ENCODE assay signal across 8 cellular contexts in genomic region chr1:11907275-11908138, GRCh38. TPM values are rescaled to one million over a fixed set of nuclear protein-coding genes. Genes with fewer than 3 reads are reported as not detected.
DNase-seq lines count a peak whose midpoint lies in the region; ATAC-seq and TF ChIP-seq lines count a peak whose summit lies in the region.

No MANE protein-coding gene starts in this region.

- peaks cover 20% of the 10 kb centered on the region for H3K27me3 Mint-ChIP-seq in activated T-cell treated with anti-CD3 and anti-CD28 coated beads, Interleukin-2, amount 50 U/mL, for 72 hours (ENCODE audit: low read depth)

- H3K36me3 ChIP-seq in KOPT-K1 (ENCODE audit: insufficient read depth, low read length) (no peaks in the 10 kb centered on the region), Panc1 (ENCODE audit: control insufficient read depth, insufficient read depth, low read length) (no peaks in the 10 kb centered on the region), esophagus muscularis mucosa (no peaks in the 10 kb centered on the region), muscle layer of duodenum (ENCODE audit: control insufficient read depth in 1 of 2, insufficient read depth in 2 of 2, low read length in 2 of 2) (peaks cover 0 to 3% of the 10 kb centered on the region in 2 donors)

- no peaks in the 10 kb centered on the region for H3K9me3 Mint-ChIP-seq in activated T-cell treated with anti-CD3 and anti-CD28 coated beads, Interleukin-2, amount 50 U/mL, for 72 hours

- H3K27ac Mint-ChIP-seq in activated T-cell treated with anti-CD3 and anti-CD28 coated beads, Interleukin-2, amount 50 U/mL, for 72 hours, result peak overlapping the region; percentile 100

- H3K9me3 ChIP-seq in KOPT-K1 (ENCODE audit: insufficient read depth, low read length, poor library complexity, severe bottlenecking), result no peaks in the 10 kb centered on the region
- no peaks in the 10 kb centered on the region for H3K9me3 ChIP-seq in Panc1 (ENCODE audit: control insufficient read depth, insufficient read depth, low read depth, low read length)
- H3K9me3 ChIP-seq in esophagus muscularis mucosa, result no peaks in the 10 kb centered on the region
- no peaks in the 10 kb centered on the region for H3K9me3 ChIP-seq in muscle layer of duodenum (ENCODE audit: control insufficient read depth in 1 of 2, low read length in 2 of 2)

- peak overlapping the region; percentile 83 to 91 for H3K4me3 Mint-ChIP-seq in activated T-cell treated with anti-CD3 and anti-CD28 coated beads, Interleukin-2, amount 50 U/mL, for 72 hours

- H3K27ac ChIP-seq in KOPT-K1 (ENCODE audit: low read depth, low read length, poor library complexity, severe bottlenecking), result peak overlapping the region; percentile 91
- H3K27ac ChIP-seq in Panc1 (ENCODE audit: low read length), result peak overlapping the region; percentile 99
- H3K27ac ChIP-seq in esophagus muscularis mucosa (replicated peaks in 1 of 4), result peak overlapping the region; percentile 95 to 99 (median 98)
- peak overlapping the region; percentile 99 for H3K27ac ChIP-seq in muscle layer of duodenum (ENCODE audit: low read length)

- peak; percentile 99 for DNase-seq in DMS153 treated with DMSO at 0.1 percent for 48 hours (lab: John Stamatoyannopoulos, UW; ENCODE audit: unreplicated experiment)
- peak; percentile 92 for DNase-seq in Panc1 (ENCODE audit: low read depth, low spot score)
- peak; percentile 89 to 93 for DNase-seq in activated T-cell treated with anti-CD3 and anti-CD28 coated beads, Interleukin-2, amount 50 U/mL, for 72 hours
- DNase-seq in esophagus muscularis mucosa (ENCODE audit: extremely low spot score), result peak; percentile 98
- peak; percentile 65 to 81 for DNase-seq in stimulated activated CD8-positive, alpha-beta memory T cell treated with anti-CD3 and anti-CD28 coated beads, Interleukin-7, amount 100 ng/mL, for 1 hour (ENCODE audit: low read depth in 2 of 2)

- H3K27me3 ChIP-seq in Panc1 (ENCODE audit: control insufficient read depth, insufficient read depth, low read length) (no peaks in the 10 kb centered on the region), esophagus muscularis mucosa (no peaks in the 10 kb centered on the region), muscle layer of duodenum (ENCODE audit: low read depth, low read length) (no peaks in the 10 kb centered on the region)

- POLR2A ChIA-PET in Panc1 (lab: Charles Lee), result interaction anchor here (0.6 to 1.8 kb wide), 23 partner anchors 8 to 1111 kb away, joined by 3 to 23 read pairs (median 5); partner anchors contain the start of genes CLCN6, MFN2, MIIP and MTHFR

- peaks cover 47% of the 10 kb centered on the region for H3K4me1 Mint-ChIP-seq in activated T-cell treated with anti-CD3 and anti-CD28 coated beads, Interleukin-2, amount 50 U/mL, for 72 hours (ENCODE audit: low read depth)

- in situ Hi-C loops in Panc1 (cut with HindIII; ENCODE audit: low pct_unique_long_range_greater_than_20kb, low sequenced_read_pairs), result no loop called here

- H3K4me3 ChIP-seq in Panc1 (ENCODE audit: low read depth in 2 of 2, low read length in 2 of 2) (peak overlapping the region in 1 of 2 experiments; percentile 28; a peak in 2 of 4 replicates), esophagus muscularis mucosa (peak overlapping the region; percentile 61 to 76 (median 74)), muscle layer of duodenum (ENCODE audit: low read depth in 1 of 2, low read length in 2 of 2) (peak overlapping the region; percentile 80)

- intact Hi-C loops in Panc1 (cut with micrococcal nuclease; ENCODE audit: unreplicated experiment), result loop anchor here (1.0 kb wide), 1 partner anchor 60 kb away; no protein-coding TSS in a partner anchor
- intact Hi-C loops in esophagus muscularis mucosa (cut with DNase I), result loop anchor here (1.0 kb wide), 1 partner anchor 69 kb away; no protein-coding TSS in a partner anchor

- TF ChIP-seq CTCF in Panc1 (IDR thresholded peaks at IDR 0.05) (no peak; the same call in 1 of the 2 replicates), esophagus muscularis mucosa (IDR thresholded peaks at IDR 0.05) (peak; percentile 87 to 99 (median 90))

- no peak for TF ChIP-seq EP300 in esophagus muscularis mucosa (IDR thresholded peaks at IDR 0.05)

- WGBS in esophagus muscularis mucosa, result 11% methylated on average over 21 of the region's 21 CpGs

- peaks cover 0 to 1% of the 10 kb centered on the region in 2 donors for H3K36me3 Mint-ChIP-seq in activated T-cell treated with anti-CD3 and anti-CD28 coated beads, Interleukin-2, amount 50 U/mL, for 72 hours (ENCODE audit: insufficient read depth in 2 of 2)

- no peak for TF ChIP-seq POLR2A in esophagus muscularis mucosa (IDR thresholded peaks at IDR 0.05; ENCODE audit: low read depth)

- peak; percentile 44 for ATAC-seq in GM21786 (IDR thresholded peaks at IDR 0.05; ENCODE audit: unreplicated experiment)
- peak; percentile 54 for ATAC-seq in Panc1
- ATAC-seq in activated T-cell treated with anti-CD3 and anti-CD28 coated beads, Interleukin-2, amount 50 U/mL, for 72 hours (replicated peaks in 1 of 2), result peak; percentile 20 to 25

- CTCF ChIA-PET in Panc1 (lab: Charles Lee), result interaction anchor here (0.7 to 1.3 kb wide), 6 partner anchors 10 to 74 kb away, joined by 3 to 8 read pairs (median 4); no protein-coding TSS in a partner anchor

- no TSS peak for BruUV-seq in Panc1 (replicated peaks; lab: Mats Ljungman, UMichigan)

- H3K4me1 ChIP-seq in Panc1 (ENCODE audit: control insufficient read depth, insufficient read depth, low read length) (peaks cover 8% of the 10 kb centered on the region; the same call in 1 of the 2 replicates), esophagus muscularis mucosa (peaks cover 0 to 4% (median 0%) of the 10 kb centered on the region in 4 donors), muscle layer of duodenum (ENCODE audit: control insufficient read depth in 1 of 2, insufficient read depth in 2 of 2, low read length in 2 of 2) (no peaks in the 10 kb centered on the region)

RNA-seq across cellular contexts. Expression of gene KIAA2013, which starts 18.7 kb away (rescaled TPM):
- 72.4 TPM for total RNA-seq in Panc1 (2021; ENCODE audit: unreplicated experiment)
- polyA plus RNA-seq in Panc1 (2012; ENCODE audit: insufficient read length), result 111 TPM
- total RNA-seq in activated T-cell treated with anti-CD3 and anti-CD28 coated beads, Interleukin-2, amount 50 U/mL, for 72 hours, result 10 to 100 TPM; 25.3 to 26.9 TPM
- 100 to 1,000 TPM in 2 of 4 donors, 10 to 100 TPM in 2; 77.7 to 145 (median 104) TPM for total RNA-seq in esophagus muscularis mucosa

RNA-seq across cellular contexts. Expression of gene PLOD1, which starts 27.0 kb away (rescaled TPM):
- total RNA-seq in Panc1 (2021; ENCODE audit: unreplicated experiment) (156 TPM), esophagus muscularis mucosa (100 to 1,000 TPM in 1 of 4 donors, 10 to 100 TPM in 3; 67.5 to 111 (median 75.0) TPM)
- polyA plus RNA-seq in Panc1 (2012; ENCODE audit: insufficient read length), result 305 TPM
- 10 to 100 TPM; 13.5 to 13.6 TPM for total RNA-seq in activated T-cell treated with anti-CD3 and anti-CD28 coated beads, Interleukin-2, amount 50 U/mL, for 72 hours

RNA-seq across cellular contexts. Expression of gene NPPB, which starts 48.8 kb away (rescaled TPM):
- total RNA-seq in Panc1 (2021; ENCODE audit: unreplicated experiment) (not detected), esophagus muscularis mucosa (not detected)
- not detected for polyA plus RNA-seq in Panc1 (2012; ENCODE audit: insufficient read length)
- not detected for total RNA-seq in activated T-cell treated with anti-CD3 and anti-CD28 coated beads, Interleukin-2, amount 50 U/mL, for 72 hours

RNA-seq across cellular contexts. Expression of gene NPPA, which starts 59.9 kb away (rescaled TPM):
- total RNA-seq in Panc1 (2021; ENCODE audit: unreplicated experiment) (not detected), esophagus muscularis mucosa (1 to 10 TPM in 1 of 4 donors, not detected in 3; 1.7 TPM)
- polyA plus RNA-seq in Panc1 (2012; ENCODE audit: insufficient read length), result not detected
- total RNA-seq in activated T-cell treated with anti-CD3 and anti-CD28 coated beads, Interleukin-2, amount 50 U/mL, for 72 hours, result not detected

Comparison
In these comparisons a context has a peak if more than half of its experiments do, and no peak if none do; other contexts are left out.
1. RNA of gene PLOD1, which starts 27.0 kb away (total RNA-seq): 156 TPM in Panc1 (single experiment) and 67.5 to 111 TPM in esophagus muscularis mucosa; 13.5 to 13.6 TPM in activated T-cell treated with anti-CD3 and anti-CD28 coated beads, Interleukin-2, amount 50 U/mL, for 72 hours; every median in the first group is over 4 times any median in the second.
2. Peak in every context shown above with its lines, with median percentiles within 50 percentile points of each other: DNase-seq, ATAC-seq and H3K27ac ChIP-seq.